20 cellular contexts compared by ENCODE assay signal in the genomic region with DNA sequence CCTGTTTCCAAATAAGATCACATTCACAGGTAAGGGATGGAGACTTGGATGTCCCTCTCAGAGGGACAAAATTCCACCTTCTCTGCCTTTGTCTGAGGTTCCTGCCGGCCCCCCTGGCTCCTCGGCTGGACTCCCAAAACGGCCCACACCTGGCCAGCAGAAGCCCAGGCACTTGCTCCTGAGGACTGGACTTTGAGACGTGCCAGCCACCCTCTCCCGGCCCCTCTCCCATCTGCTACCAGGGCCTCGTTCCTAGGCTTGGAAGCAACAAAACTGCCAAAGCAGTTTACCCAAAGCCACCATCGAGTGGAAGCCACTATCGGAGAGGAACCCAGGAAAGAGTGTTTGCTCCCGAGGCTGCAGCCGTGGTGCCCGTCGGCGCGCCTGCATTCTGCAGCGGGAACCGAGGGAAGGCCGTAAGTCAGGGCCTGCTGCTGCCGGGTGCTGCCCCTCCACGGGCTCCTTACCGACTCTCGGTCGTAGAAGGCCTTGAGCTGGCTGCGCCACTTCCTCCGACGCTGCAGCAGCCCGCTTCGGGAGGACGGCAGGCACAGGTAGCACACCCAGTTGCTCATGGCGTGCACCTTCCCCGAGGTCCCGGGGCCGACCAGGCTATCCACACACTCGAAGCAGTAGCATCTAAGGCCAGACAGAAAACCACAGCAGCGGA. TPM values are rescaled to one million over a fixed set of nuclear protein-coding genes. Genes with fewer than 3 reads are reported as not detected.
"Had no signal": no experiment of that assay in that cellular context is flagged by ENCODE, and none has a peak within 500 bp of the region (broad histone marks: within the 10 kb centered on the region; RNA-seq: fewer than 3 reads in every experiment).

No MANE protein-coding gene starts in this region.

- H3K9me3 ChIP-seq: colonic mucosa, esophagus squamous epithelium, suprapubic skin had no signal

- H3K4me1 ChIP-seq: colonic mucosa, suprapubic skin had no signal

- H3K27me3 ChIP-seq: colonic mucosa had no signal

- H3K36me3 ChIP-seq: colonic mucosa, esophagus squamous epithelium, suprapubic skin, WERI-Rb-1 had no signal

- H3K4me3 ChIP-seq: colonic mucosa, esophagus squamous epithelium, suprapubic skin had no signal

- FAIRE-seq: small intestine had no signal

- ATAC-seq: activated CD8-positive, alpha-beta memory T cell treated with anti-CD3 and anti-CD28 coated beads, Interleukin-2, amount 10 ng/mL, durations not matched to agents 7 days and 5 days; natural killer cell treated with Interleukin-12 subunit alpha and Interleukin-12 subunit beta and Interleukin-15 and Interleukin-18, amount 100 ng/mL, for 72 hours had no signal

- H3K27ac ChIP-seq: colonic mucosa, esophagus squamous epithelium, suprapubic skin, WERI-Rb-1 had no signal

- DNase-seq: activated CD4-positive, alpha-beta memory T cell treated with anti-CD3 and anti-CD28 coated beads for 36 hours; activated CD8-positive, alpha-beta memory T cell treated with anti-CD3 and anti-CD28 coated beads, Interleukin-2, amount 10 ng/mL, durations not matched to agents 7 days and 5 days; activated T-cell treated with anti-CD3 and anti-CD28 coated beads, Interleukin-2, amount 50 U/mL, for 1 hour; amniotic stem cell; colonic mucosa; esophagus squamous epithelium; hippocampal formation; mesendoderm; nucleus accumbens; small intestine; trophoblast cell; WERI-Rb-1 had no signal

RNA-seq across cellular contexts. Expression of gene DNMT3L, which starts 3.5 kb away (rescaled TPM):
- total RNA-seq: activated CD4-positive, alpha-beta memory T cell treated with anti-CD3 and anti-CD28 coated beads for 36 hours; activated CD8-positive, alpha-beta memory T cell treated with anti-CD3 and anti-CD28 coated beads, Interleukin-2, amount 10 ng/mL, durations not matched to agents 7 days and 5 days; cardiac septum; colonic mucosa; esophagus squamous epithelium; fibroblast of villous mesenchyme; glomerular endothelial cell; lower leg skin; natural killer cell treated with Interleukin-12 subunit alpha and Interleukin-12 subunit beta and Interleukin-15 and Interleukin-18, amount 100 ng/mL, for 72 hours; posterior vena cava; suprapubic skin; T-helper 1 cell treated with Interleukin-12 subunit alpha and Interleukin-12 subunit beta and Interleukin-4 antibody, amounts not matched to agents 30 ng/mL and 1 ng/mL, for 36 hours had no signal
- polyA plus RNA-seq: small intestine had no signal

RNA-seq across cellular contexts. Expression of gene AIRE, which starts 27.5 kb away (rescaled TPM):
- total RNA-seq: activated CD4-positive, alpha-beta memory T cell treated with anti-CD3 and anti-CD28 coated beads for 36 hours; esophagus squamous epithelium; fibroblast of villous mesenchyme; glomerular endothelial cell; natural killer cell treated with Interleukin-12 subunit alpha and Interleukin-12 subunit beta and Interleukin-15 and Interleukin-18, amount 100 ng/mL, for 72 hours; posterior vena cava; suprapubic skin had no signal
